20 cellular contexts compared by ENCODE assay signal in the genomic region with DNA sequence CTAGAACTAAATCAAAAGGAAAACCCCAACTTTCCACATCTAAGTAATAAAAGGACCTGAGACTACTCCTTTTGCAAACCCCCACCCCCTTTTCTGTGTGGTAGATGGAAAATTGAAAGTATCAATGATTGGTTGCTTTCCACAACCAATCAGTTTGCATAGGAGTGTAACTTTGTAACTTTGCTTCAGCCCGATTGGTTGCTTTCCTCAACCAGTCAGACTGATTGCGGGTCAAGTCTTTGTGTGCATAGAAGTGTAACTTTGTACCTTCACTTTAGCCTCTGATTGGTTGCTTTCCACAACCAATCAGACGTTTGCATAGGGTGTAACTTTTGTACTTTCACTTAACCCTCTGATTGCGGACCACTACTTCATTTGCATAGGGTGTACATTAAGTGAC. TPM values are rescaled to one million over a fixed set of nuclear protein-coding genes. Genes with fewer than 3 reads are reported as not detected.
DNase-seq lines count a peak whose midpoint lies in the region; ATAC-seq, FAIRE-seq and TF ChIP-seq lines count a peak whose summit lies in the region.
"Had no signal": no experiment of that assay in that cellular context is flagged by ENCODE, and none has a peak within 500 bp of the region (broad histone marks: within the 10 kb centered on the region; RNA-seq: fewer than 3 reads in every experiment).

No MANE protein-coding gene starts in this region.

- H3K9me3 ChIP-seq in HepG2 (ENCODE audit: low read length) (no peaks in the 10 kb centered on the region), Karpas-422 (ENCODE audit: low read length) (no peaks in the 10 kb centered on the region)

- no peak for TF ChIP-seq RAD21 in HepG2 (CRISPR knock-in tag; IDR thresholded peaks at IDR 0.05)

- peak; percentile 22 for DNase-seq in Jurkat, Clone E6-1 (ENCODE audit: low read depth, low spot score)
- DNase-seq in HepG2 (ENCODE audit: low spot score) (peak; percentile 61), NCI-H187 treated with DMSO at 0.1 percent for 48 hours (lab: John Stamatoyannopoulos, UW) (no peak), Karpas-422 (no peak), activated gamma-delta T cell (lab: John Stamatoyannopoulos, UW) (no peak)
- DNase-seq: CD8-positive, alpha-beta T cell; DMS 273 treated with DMSO at 0.1 percent for 48 hours; DMS53; H7; HFFc6; IMR-90 had no signal

- in situ Hi-C loops in HepG2 (cut with HindIII; ENCODE audit: extremely low pct_ligation_motif_present, low pct_unique_long_range_greater_than_20kb), result no loop called here

- TF ChIP-seq EP300 in HepG2 (IDR thresholded peaks at IDR 0.05; ENCODE audit: low read depth in 2 of 2, low read length in 2 of 2) (no peak), HepG2 (CRISPR knock-in tag; IDR thresholded peaks at IDR 0.05; ENCODE audit: borderline replicate concordance) (no peak)

- no peak overlapping the region for H2AFZ ChIP-seq in HepG2 (ENCODE audit: low read length)
- no peak overlapping the region for H2AFZ ChIP-seq in Karpas-422 (ENCODE audit: low read length)
- H2AFZ ChIP-seq: GM23338 had no signal

- H3K27ac ChIP-seq in angular gyrus (ENCODE audit: low read depth, low read length) (peak overlapping the region; percentile 29), HepG2 (ENCODE audit: extremely low read length, insufficient read depth, low read length) (no peak overlapping the region), temporal lobe (ENCODE audit: low read depth, low read length) (peak overlapping the region; percentile 7), Karpas-422 (ENCODE audit: low read length) (no peak overlapping the region)
- H3K27ac ChIP-seq: BLaER1 treated with 17β-estradiol and CSF1 and Interleukin-3, amounts not matched to agents 10 nM and 100 nM; HL-60 had no signal

- TF ChIP-seq POLR2A in HepG2 (IDR thresholded peaks at IDR 0.05; ENCODE audit: insufficient read depth in 1 of 2, low read depth in 2 of 2, low read length in 2 of 2), result no peak

- no peak overlapping the region for H3K4me3 ChIP-seq in Jurkat, Clone E6-1 (ENCODE audit: low read length)
- H3K4me3 ChIP-seq in HepG2 (replicated peaks in 1 of 3; ENCODE audit: insufficient read depth in 1 of 3, low read depth in 2 of 3, low read length in 3 of 3), result no peak overlapping the region
- H3K4me3 ChIP-seq in Karpas-422 (ENCODE audit: low read length), result no peak overlapping the region
- H3K4me3 ChIP-seq: BLaER1 treated with 17β-estradiol and CSF1 and Interleukin-3, amounts not matched to agents 10 nM and 100 nM; GM23338 had no signal

- peaks cover 13% of the 10 kb centered on the region for H3K4me1 ChIP-seq in HepG2 (ENCODE audit: insufficient read depth, low read length)
- H3K4me1 ChIP-seq in Karpas-422 (ENCODE audit: low read length), result no peaks in the 10 kb centered on the region

- H3K36me3 ChIP-seq in HepG2 (replicated peaks in 1 of 2; ENCODE audit: control insufficient read depth in 1 of 2, insufficient read depth in 2 of 2, low read length in 2 of 2), result no peaks in the 10 kb centered on the region
- H3K36me3 ChIP-seq in Karpas-422 (ENCODE audit: insufficient read depth, low read length), result no peaks in the 10 kb centered on the region
- H3K36me3 ChIP-seq: BLaER1 treated with 17β-estradiol and CSF1 and Interleukin-3, amounts not matched to agents 10 nM and 100 nM had no signal

- intact Hi-C loops in HepG2 (cut with micrococcal nuclease; ENCODE audit: unreplicated experiment), result loop anchor here (2.0 kb wide), 1 partner anchor 15 kb away; no protein-coding TSS in a partner anchor

- H4K20me1 ChIP-seq in HepG2 (ENCODE audit: insufficient read depth, low read length) (no peaks in the 10 kb centered on the region), Karpas-422 (ENCODE audit: insufficient read depth, low read depth, low read length) (no peaks in the 10 kb centered on the region)
- H4K20me1 ChIP-seq: BLaER1 treated with 17β-estradiol and CSF1 and Interleukin-3, amounts not matched to agents 10 nM and 100 nM had no signal

- CTCF ChIA-PET in HepG2 (lab: Yijun Ruan, JAX; ENCODE audit: low intra/inter-chr PET ratio, low total read pairs), result no interaction called here

- no peaks in the 10 kb centered on the region for H3K9me2 ChIP-seq in Karpas-422 (replicated peaks; ENCODE audit: insufficient read depth, low read length)

- BruUV-seq in HepG2 (replicated peaks; lab: Mats Ljungman, UMichigan), result no TSS peak

- H3K27me3 ChIP-seq in HepG2 (ENCODE audit: control insufficient read depth in 1 of 2, insufficient read depth in 2 of 2, low read length in 2 of 2) (no peaks in the 10 kb centered on the region; a peak in 1 of 5 replicates), Karpas-422 (ENCODE audit: low read length) (no peaks in the 10 kb centered on the region)
- H3K27me3 ChIP-seq: BLaER1 treated with 17β-estradiol and CSF1 and Interleukin-3, amounts not matched to agents 10 nM and 100 nM had no signal

- POLR2A ChIA-PET in HepG2 (lab: Yijun Ruan, JAX), result no interaction called here

- TF ChIP-seq CTCF in HepG2 (CRISPR knock-in tag; IDR thresholded peaks at IDR 0.05), result no peak

- H3K79me2 ChIP-seq in HepG2 (ENCODE audit: insufficient read depth, low read length), result no peaks in the 10 kb centered on the region
- no peaks in the 10 kb centered on the region for H3K79me2 ChIP-seq in Karpas-422 (ENCODE audit: low read length)

- ATAC-seq in HepG2, result peak; percentile 91
- ATAC-seq: CD8-positive, alpha-beta T cell; GM23338; HCT116 had no signal

- WGBS in HepG2 (ENCODE audit: low lambda C conversion rate), result 8% methylated on average over 4 of the region's 4 CpGs

- H3K9ac ChIP-seq in HepG2 (ENCODE audit: insufficient read depth, low read depth, low read length) (no peak overlapping the region), Karpas-422 (ENCODE audit: low read length) (no peak overlapping the region)
- H3K9ac ChIP-seq: BLaER1 treated with 17β-estradiol and CSF1 and Interleukin-3, amounts not matched to agents 10 nM and 100 nM had no signal

- peak; percentile 18 for FAIRE-seq in HepG2 (lab: Jason Lieb, UNC)
- FAIRE-seq: G401.6, GM12891, GM19239 had no signal

- peak overlapping the region; percentile 34; the same call in 1 of the 2 replicates for H3K4me2 ChIP-seq in HepG2 (ENCODE audit: low read depth, low read length)
- no peak overlapping the region for H3K4me2 ChIP-seq in Karpas-422 (ENCODE audit: low read depth, low read length, poor library complexity, severe bottlenecking)
- H3K4me2 ChIP-seq: BLaER1 treated with 17β-estradiol and CSF1 and Interleukin-3, amounts not matched to agents 10 nM and 100 nM; GM23338 had no signal

RNA-seq across cellular contexts. Expression of a gene that starts 8.0 kb away (rescaled TPM):
- 5.4 TPM for polyA plus RNA-seq in Jurkat, Clone E6-1 (2012; ENCODE audit: insufficient read depth, insufficient read length)
- total RNA-seq in HepG2 (2016; rRNA removed; fragmentation: Illumina TruSeq; extraction: Trizol) (4.4 and 7.1 TPM in 2 replicates), temporal lobe (9.6 TPM)
- total RNA-seq in HepG2 (2016; cell fraction: cytosol; rRNA removed; fragmentation: Illumina TruSeq; extraction: Trizol; ENCODE audit: low read depth), result 1.5 and 1.7 TPM in 2 replicates
- total RNA-seq in HepG2 (2016; cell fraction: insoluble cytoplasmic fraction; rRNA removed; fragmentation: Illumina TruSeq; extraction: Trizol), result 4.5 and 7.7 TPM in 2 replicates
- 2.9 and 3.4 TPM in 2 replicates for total RNA-seq in HepG2 (2016; cell fraction: membrane; rRNA removed; fragmentation: Illumina TruSeq; extraction: Trizol)
- total RNA-seq in HepG2 (2016; cell fraction: nucleus; rRNA removed; fragmentation: Illumina TruSeq; extraction: Trizol), result 7.2 and 8.5 TPM in 2 replicates
- 1.9 and 2.0 TPM in 2 replicates for polyA plus RNA-seq in HepG2 (2011; rRNA removed)
- polyA plus RNA-seq in HepG2 (2011; cell fraction: cytosol; rRNA removed), result 1.3 and 1.7 TPM in 2 replicates
- polyA plus RNA-seq in HepG2 (2011; cell fraction: nucleus; rRNA removed), result 0.79 and 1.2 TPM in 2 replicates
- 2.2 and 3.0 TPM in 2 replicates for polyA plus RNA-seq in HepG2 (2012)
- 0.46 and 0.54 TPM in 2 replicates for polyA plus RNA-seq in HepG2 (2016; cell fraction: cytosol; fragmentation: Illumina TruSeq; extraction: Trizol; ENCODE audit: low read depth)
- 2.9 and 3.3 TPM in 2 replicates for polyA plus RNA-seq in HepG2 (2016; cell fraction: insoluble cytoplasmic fraction; fragmentation: Illumina TruSeq; extraction: Trizol; ENCODE audit: low read depth)
- 1.4 and 1.5 TPM in 2 replicates for polyA plus RNA-seq in HepG2 (2016; cell fraction: membrane; fragmentation: Illumina TruSeq; extraction: Trizol; ENCODE audit: low read depth)
- 7.6 and 8.4 TPM in 2 replicates for polyA plus RNA-seq in HepG2 (2016; cell fraction: nucleus; fragmentation: Illumina TruSeq; extraction: Trizol; ENCODE audit: insufficient read depth, low read depth)
- 2.6 and 4.6 TPM in 2 replicates for polyA minus RNA-seq in HepG2 (2011; rRNA and poly(A)+ RNA removed; ENCODE audit: low replicate concordance)
- polyA minus RNA-seq in HepG2 (2011; cell fraction: cytosol; rRNA and poly(A)+ RNA removed), result 2.5 TPM in 2 replicates
- polyA minus RNA-seq in HepG2 (2011; cell fraction: nucleus; rRNA and poly(A)+ RNA removed), result 3.5 TPM in 2 replicates
- total RNA-seq in Karpas-422 (2014; rRNA removed; shearing (Covaris generic); ENCODE audit: low replicate concordance), result 0.32 and 1.1 TPM in 2 replicates

RNA-seq across cellular contexts. Expression of a gene that starts 30.0 kb away (rescaled TPM):
- 136 TPM for polyA plus RNA-seq in Jurkat, Clone E6-1 (2012; ENCODE audit: insufficient read depth, insufficient read length)
- total RNA-seq in HepG2 (2016; rRNA removed; fragmentation: Illumina TruSeq; extraction: Trizol) (62.9 and 131 TPM in 2 replicates), temporal lobe (94.7 TPM)
- 9.3 and 10.6 TPM in 2 replicates for total RNA-seq in HepG2 (2016; cell fraction: cytosol; rRNA removed; fragmentation: Illumina TruSeq; extraction: Trizol; ENCODE audit: low read depth)
- 61.8 and 129 TPM in 2 replicates for total RNA-seq in HepG2 (2016; cell fraction: insoluble cytoplasmic fraction; rRNA removed; fragmentation: Illumina TruSeq; extraction: Trizol)
- total RNA-seq in HepG2 (2016; cell fraction: membrane; rRNA removed; fragmentation: Illumina TruSeq; extraction: Trizol), result 29.7 and 34.1 TPM in 2 replicates
- 73.1 and 87.7 TPM in 2 replicates for total RNA-seq in HepG2 (2016; cell fraction: nucleus; rRNA removed; fragmentation: Illumina TruSeq; extraction: Trizol)
- polyA plus RNA-seq in HepG2 (2011; rRNA removed), result 11.2 and 13.0 TPM in 2 replicates
- 4.2 and 7.2 TPM in 2 replicates for polyA plus RNA-seq in HepG2 (2011; cell fraction: cytosol; rRNA removed)
- polyA plus RNA-seq in HepG2 (2011; cell fraction: nucleus; rRNA removed), result 11.8 and 15.2 TPM in 2 replicates
- polyA plus RNA-seq in HepG2 (2012), result 26.4 and 61.0 TPM in 2 replicates
- polyA plus RNA-seq in HepG2 (2016; cell fraction: cytosol; fragmentation: Illumina TruSeq; extraction: Trizol; ENCODE audit: low read depth), result 7.7 and 9.3 TPM in 2 replicates
- polyA plus RNA-seq in HepG2 (2016; cell fraction: insoluble cytoplasmic fraction; fragmentation: Illumina TruSeq; extraction: Trizol; ENCODE audit: low read depth), result 135 and 137 TPM in 2 replicates
- 20.4 and 27.2 TPM in 2 replicates for polyA plus RNA-seq in HepG2 (2016; cell fraction: membrane; fragmentation: Illumina TruSeq; extraction: Trizol; ENCODE audit: low read depth)
- 102 and 104 TPM in 2 replicates for polyA plus RNA-seq in HepG2 (2016; cell fraction: nucleus; fragmentation: Illumina TruSeq; extraction: Trizol; ENCODE audit: insufficient read depth, low read depth)
- 4.1 and 12.8 TPM in 2 replicates for polyA minus RNA-seq in HepG2 (2011; rRNA and poly(A)+ RNA removed; ENCODE audit: low replicate concordance)
- 16.3 and 18.9 TPM in 2 replicates for polyA minus RNA-seq in HepG2 (2011; cell fraction: cytosol; rRNA and poly(A)+ RNA removed)
- polyA minus RNA-seq in HepG2 (2011; cell fraction: nucleus; rRNA and poly(A)+ RNA removed), result 46.5 and 58.1 TPM in 2 replicates
- 66.3 and 116 TPM in 2 replicates for total RNA-seq in Karpas-422 (2014; rRNA removed; shearing (Covaris generic); ENCODE audit: low replicate concordance)

Comparison
In these comparisons a context has a peak if more than half of its experiments do, and no peak if none do; other contexts are left out.
1. DNase-seq: peak in Jurkat, Clone E6-1 (single experiment) and HepG2 (single experiment); none in NCI-H187 treated with DMSO at 0.1 percent for 48 hours (single experiment), Karpas-422 (single experiment) and activated gamma-delta T cell (single experiment).
2. H3K27ac ChIP-seq: peak in angular gyrus (single experiment) and temporal lobe (single experiment); none in HepG2 (single experiment) and Karpas-422 (single experiment).